In genomic region chr19:1653300-1653628, GRCh38 we compare ENCODE assay signal across 7 cellular contexts. TPM values are rescaled to one million over a fixed set of nuclear protein-coding genes. Genes with fewer than 3 reads are reported as not detected.
A peak's percentile ranks its signal among the peaks of the same experiment; 100 is the strongest.
DNase-seq lines count a peak whose midpoint lies in the region; ATAC-seq lines count a peak whose summit lies in the region.

No MANE protein-coding gene starts in this region.

- peak overlapping the region; percentile 90 for H3K27ac Mint-ChIP-seq in activated naive CD8-positive, alpha-beta T cell treated with anti-CD3 and anti-CD28 coated beads, Interleukin-2, amount 10 ng/mL, durations not matched to agents 7 days and 5 days

- no peaks in the 10 kb centered on the region for H3K9me3 Mint-ChIP-seq in activated naive CD8-positive, alpha-beta T cell treated with anti-CD3 and anti-CD28 coated beads, Interleukin-2, amount 10 ng/mL, durations not matched to agents 7 days and 5 days

- H3K9ac ChIP-seq in HUES48 (ENCODE audit: low read depth, low read length), result peak overlapping the region; percentile 83
- peak overlapping the region; percentile 96 for H3K9ac ChIP-seq in iPS-20b (ENCODE audit: low read depth, low read length)
- peak overlapping the region; percentile 59 to 78 for H3K9ac ChIP-seq in stomach smooth muscle (ENCODE audit: low read length in 2 of 2)

- H3K27me3 ChIP-seq in HUES48 (ENCODE audit: control insufficient read depth, insufficient read depth, low read length) (no peaks in the 10 kb centered on the region), iPS-20b (ENCODE audit: insufficient read depth, low read length) (no peaks in the 10 kb centered on the region; the same call in 1 of the 2 replicates), stomach smooth muscle (ENCODE audit: control insufficient read depth in 1 of 2, insufficient read depth in 2 of 2, low read length in 2 of 2) (peaks cover 2% of the 10 kb centered on the region in 2 donors)

- peaks cover 20% of the 10 kb centered on the region for H3K36me3 ChIP-seq in HUES48 (ENCODE audit: control insufficient read depth, insufficient read depth, low read length)
- peaks cover 21% of the 10 kb centered on the region for H3K36me3 ChIP-seq in iPS-20b (ENCODE audit: insufficient read depth, low read depth, low read length)
- peaks cover 0 to 2% of the 10 kb centered on the region in 2 donors for H3K36me3 ChIP-seq in stomach smooth muscle (ENCODE audit: control insufficient read depth in 2 of 2, insufficient read depth in 2 of 2, low read length in 2 of 2)

- DNase-seq in activated naive CD8-positive, alpha-beta T cell treated with anti-CD3 and anti-CD28 coated beads, Interleukin-2, amount 10 ng/mL, durations not matched to agents 7 days and 5 days, result no peak
- DNase-seq in NCI-H1105 treated with DMSO at 0.1 percent for 48 hours (lab: John Stamatoyannopoulos, UW) (no peak), NCI-H526 (lab: John Stamatoyannopoulos, UW) (no peak)

- ATAC-seq in activated naive CD8-positive, alpha-beta T cell treated with anti-CD3 and anti-CD28 coated beads, Interleukin-2, amount 10 ng/mL, durations not matched to agents 7 days and 5 days (ENCODE audit: low read depth), result peak; percentile 3
- no peak for ATAC-seq in HG02981 (IDR thresholded peaks at IDR 0.05; ENCODE audit: unreplicated experiment)

- H3K36me3 Mint-ChIP-seq in activated naive CD8-positive, alpha-beta T cell treated with anti-CD3 and anti-CD28 coated beads, Interleukin-2, amount 10 ng/mL, durations not matched to agents 7 days and 5 days, result peaks cover 2% of the 10 kb centered on the region

- H3K4me1 ChIP-seq in HUES48 (ENCODE audit: control insufficient read depth, insufficient read depth, low read length) (peaks cover 5% of the 10 kb centered on the region), iPS-20b (ENCODE audit: insufficient read depth, low read length) (peaks cover 3% of the 10 kb centered on the region; the same call in 1 of the 2 replicates), stomach smooth muscle (ENCODE audit: control insufficient read depth, insufficient read depth, low read length) (peaks cover 15% of the 10 kb centered on the region)

- peaks cover 2% of the 10 kb centered on the region for H3K27me3 Mint-ChIP-seq in activated naive CD8-positive, alpha-beta T cell treated with anti-CD3 and anti-CD28 coated beads, Interleukin-2, amount 10 ng/mL, durations not matched to agents 7 days and 5 days

- H3K4me3 Mint-ChIP-seq in activated naive CD8-positive, alpha-beta T cell treated with anti-CD3 and anti-CD28 coated beads, Interleukin-2, amount 10 ng/mL, durations not matched to agents 7 days and 5 days, result peak overlapping the region; percentile 83

- peak overlapping the region; percentile 92 for H3K4me3 ChIP-seq in HUES48 (ENCODE audit: low read depth, low read length)
- peak overlapping the region; percentile 77 for H3K4me3 ChIP-seq in iPS-20b (ENCODE audit: low read length)
- peak overlapping the region; percentile 61 to 81 for H3K4me3 ChIP-seq in stomach smooth muscle (ENCODE audit: low read length in 2 of 2)

- H3K27ac ChIP-seq in HUES48 (ENCODE audit: low read depth, low read length) (peak overlapping the region; percentile 99), iPS-20b (ENCODE audit: low read length) (no peak overlapping the region), stomach smooth muscle (ENCODE audit: low read length) (peak overlapping the region; percentile 96)

- H3K9me3 ChIP-seq in HUES48 (ENCODE audit: control insufficient read depth, insufficient read depth, low read length) (no peaks in the 10 kb centered on the region), iPS-20b (ENCODE audit: insufficient read depth, low read depth, low read length) (no peaks in the 10 kb centered on the region), stomach smooth muscle (ENCODE audit: control insufficient read depth in 2 of 2, low read length in 2 of 2) (no peaks in the 10 kb centered on the region)

- POLR2A ChIA-PET in activated naive CD8-positive, alpha-beta T cell treated with anti-CD3 and anti-CD28 coated beads, Interleukin-2, amount 10 ng/mL, durations not matched to agents 7 days and 5 days (lab: Charles Lee), result interaction anchor here (0.7 to 2.4 kb wide), 8 partner anchors 8 to 384 kb away, joined by 3 to 12 read pairs (median 6); partner anchors contain the start of gene MBD3

- peaks cover 11% of the 10 kb centered on the region for H3K4me1 Mint-ChIP-seq in activated naive CD8-positive, alpha-beta T cell treated with anti-CD3 and anti-CD28 coated beads, Interleukin-2, amount 10 ng/mL, durations not matched to agents 7 days and 5 days

RNA-seq across cellular contexts. Expression of gene TCF3, which starts 0.8 kb away (rescaled TPM):
- 100 to 1,000 TPM; 102 to 109 TPM for total RNA-seq in activated naive CD8-positive, alpha-beta T cell treated with anti-CD3 and anti-CD28 coated beads, Interleukin-2, amount 10 ng/mL, durations not matched to agents 7 days and 5 days

RNA-seq across cellular contexts. Expression of gene UQCR11, which starts 48.0 kb away (rescaled TPM):
- total RNA-seq in activated naive CD8-positive, alpha-beta T cell treated with anti-CD3 and anti-CD28 coated beads, Interleukin-2, amount 10 ng/mL, durations not matched to agents 7 days and 5 days, result 100 to 1,000 TPM; 176 to 181 TPM
